Comparison of ENCODE assay signal across 35 cellular contexts in the genomic region with DNA sequence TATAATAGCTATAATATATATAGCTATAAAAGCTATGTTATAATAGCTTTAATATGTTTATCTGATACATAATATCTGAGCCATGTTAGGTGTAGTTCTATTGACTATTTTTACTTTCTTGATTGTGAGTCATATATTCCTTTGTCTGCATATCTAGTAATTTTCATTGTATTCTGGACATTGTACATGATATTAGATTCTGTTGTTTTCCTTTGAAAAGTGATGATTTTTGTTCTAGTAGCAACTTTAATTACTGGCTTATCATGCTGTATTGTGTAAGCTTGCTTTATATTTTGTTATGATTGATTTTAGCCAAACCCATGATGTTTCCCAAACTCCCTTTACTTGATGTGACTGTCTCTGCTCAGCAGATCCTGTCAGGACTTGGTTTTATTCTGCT.
"Had no signal": no experiment of that assay in that cellular context is flagged by ENCODE, and none has a peak within 500 bp of the region (broad histone marks: within the 10 kb centered on the region; RNA-seq: fewer than 3 reads in every experiment).

No MANE protein-coding gene starts in this region.

- H3K27me3 ChIP-seq: MG63 had no signal

- H3K4me3 ChIP-seq: MG63 had no signal

- DNase-seq: Karpas-422, Kasumi-1, MG63, MM.1S, MV-4-11, NCI-H1048, NCI-H1092, NCI-H1092 treated with DMSO at 0.1 percent for 48 hours, NCI-H1105, NCI-H1105 treated with DMSO at 0.1 percent for 48 hours, NCI-H1417, NCI-H1417 treated with DMSO at 0.1 percent for 48 hours, NCI-H1436, NCI-H1436 treated with DMSO at 0.1 percent for 48 hours, NCI-H146, NCI-H1694, NCI-H1694 treated with DMSO at 0.1 percent for 48 hours, NCI-H187, NCI-H187 treated with DMSO at 0.1 percent for 48 hours, NCI-H1930, NCI-H2029, NCI-H2029 treated with DMSO at 0.1 percent for 48 hours, NCI-H2081, NCI-H2081 treated with DMSO at 0.1 percent for 48 hours, NCI-H2107, NCI-H2171, NCI-H2171 treated with DMSO at 0.1 percent for 48 hours, NCI-H2227 treated with DMSO at 0.1 percent for 48 hours, NCI-H226, NCI-H345, NCI-H446, NCI-H446 treated with DMSO at 0.1 percent for 48 hours, NCI-H510A, NCI-H510A treated with DMSO at 0.1 percent for 48 hours, NCI-H524 had no signal

- H3K36me3 ChIP-seq: MG63 had no signal
